ENCODE assay signal across 8 cellular contexts in the genomic region with DNA sequence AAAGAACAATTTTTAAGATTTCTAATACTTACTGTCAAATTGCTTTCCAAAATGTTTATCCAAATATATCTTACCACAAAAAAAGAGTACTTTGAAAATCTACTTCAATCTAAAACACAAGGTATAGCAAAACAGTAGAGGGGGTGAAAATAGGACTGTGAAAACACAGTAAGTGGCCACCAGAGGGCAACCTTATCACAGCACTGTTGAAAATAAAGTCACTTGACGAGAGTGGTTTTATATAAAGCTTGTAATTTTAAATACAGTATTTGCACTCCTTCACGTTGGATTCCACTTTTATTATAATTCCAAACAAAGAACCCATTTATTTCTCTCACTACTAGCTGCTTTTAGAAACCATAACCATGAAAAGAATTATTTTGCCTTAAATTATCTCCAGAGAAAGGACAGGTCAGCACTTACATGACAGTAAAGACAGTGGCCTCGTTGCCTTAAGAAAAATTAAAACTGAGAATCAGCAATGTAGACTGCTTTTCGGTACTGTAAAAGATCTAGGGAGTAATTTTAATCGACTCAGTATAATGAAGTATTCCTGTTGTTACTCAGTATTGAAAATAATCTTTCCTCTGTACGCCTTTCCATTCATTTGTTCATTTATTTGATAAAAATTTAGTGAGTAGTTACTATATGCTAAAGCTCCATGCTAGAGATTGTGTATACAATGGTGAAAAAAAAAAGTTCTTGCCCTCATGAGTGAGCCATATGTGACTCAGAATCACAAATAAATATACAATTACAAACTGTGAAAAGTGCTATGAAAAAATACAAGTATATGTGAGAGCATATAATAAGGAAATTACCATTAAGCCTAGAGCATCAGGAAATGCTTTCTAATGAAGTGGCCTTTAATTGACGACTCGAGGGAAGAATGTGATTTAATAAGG. TPM values are rescaled to one million over a fixed set of nuclear protein-coding genes. Genes with fewer than 3 reads are reported as not detected.
DNase-seq lines count a peak whose midpoint lies in the region; ATAC-seq and TF ChIP-seq lines count a peak whose summit lies in the region.

No MANE protein-coding gene starts in this region.

- peaks cover under 1% of the 10 kb centered on the region for H3K4me1 Mint-ChIP-seq in activated T-helper 1 cell treated with anti-CD3 and anti-CD28 coated beads, Interleukin-12 subunit alpha, Interleukin-12 subunit beta, Interleukin-2, Interleukin-4 antibody, amounts not matched to agents 30 ng/mL and 10 ng/mL and 1 ng/mL, durations not matched to agents 14 hours and 24 hours and 36 hours (ENCODE audit: low read depth)

- H3K4me3 Mint-ChIP-seq in activated T-helper 1 cell treated with anti-CD3 and anti-CD28 coated beads, Interleukin-12 subunit alpha, Interleukin-12 subunit beta, Interleukin-2, Interleukin-4 antibody, amounts not matched to agents 30 ng/mL and 10 ng/mL and 1 ng/mL, durations not matched to agents 14 hours and 24 hours and 36 hours: no peak overlapping the region

- peak overlapping the region; percentile 12; the same call in 1 of the 2 replicates for H2AFZ ChIP-seq in KMS-11 (ENCODE audit: low read depth)

- DNase-seq in Right ventricle myocardium inferior (ENCODE audit: missing footprints): no peak
- no peak for DNase-seq in cardiac septum (ENCODE audit: low spot score)
- peak; percentile 82 for DNase-seq in RKO (ENCODE audit: low spot score)
- DNase-seq in activated T-helper 1 cell treated with anti-CD3 and anti-CD28 coated beads, Interleukin-12 subunit alpha, Interleukin-12 subunit beta, Interleukin-2, Interleukin-4 antibody, amounts not matched to agents 30 ng/mL and 10 ng/mL and 1 ng/mL, durations not matched to agents 14 hours and 24 hours and 36 hours (ENCODE audit: low spot score): peak; percentile 29
- DNase-seq in fibroblast of pulmonary artery (ENCODE audit: low read depth): peak; percentile 85
- DNase-seq in suprapubic skin (ENCODE audit: low spot score in 2 of 2): no peak

- WGBS in suprapubic skin: 45% methylated on average over 8 of the region's 8 CpGs

- H3K27ac Mint-ChIP-seq in activated T-helper 1 cell treated with anti-CD3 and anti-CD28 coated beads, Interleukin-12 subunit alpha, Interleukin-12 subunit beta, Interleukin-2, Interleukin-4 antibody, amounts not matched to agents 30 ng/mL and 10 ng/mL and 1 ng/mL, durations not matched to agents 14 hours and 24 hours and 36 hours: no peak overlapping the region

- H3K9me3 Mint-ChIP-seq in activated T-helper 1 cell treated with anti-CD3 and anti-CD28 coated beads, Interleukin-12 subunit alpha, Interleukin-12 subunit beta, Interleukin-2, Interleukin-4 antibody, amounts not matched to agents 30 ng/mL and 10 ng/mL and 1 ng/mL, durations not matched to agents 14 hours and 24 hours and 36 hours: no peaks in the 10 kb centered on the region

- H3K4me3 ChIP-seq in KMS-11 (IDR thresholded peaks at IDR 0.05; ENCODE audit: insufficient read depth, low read depth, low read length) (no peak overlapping the region), fibroblast of pulmonary artery (replicated peaks; ENCODE audit: low read depth, low read length) (no peak overlapping the region), neutrophil (ENCODE audit: low read depth in 1 of 2, low read length in 1 of 2) (no peak overlapping the region), suprapubic skin (no peak overlapping the region)

- ATAC-seq in Right ventricle myocardium inferior: peak; percentile 84

- H3K36me3 ChIP-seq in KMS-11 (ENCODE audit: insufficient read depth) (no peaks in the 10 kb centered on the region), neutrophil (peaks cover 87% of the 10 kb centered on the region), suprapubic skin (peaks cover 9% of the 10 kb centered on the region)

- no peak overlapping the region for H3K9ac ChIP-seq in KMS-11

- H3K79me2 ChIP-seq in KMS-11 (ENCODE audit: insufficient read depth, low read depth): no peaks in the 10 kb centered on the region

- H3K36me3 Mint-ChIP-seq in activated T-helper 1 cell treated with anti-CD3 and anti-CD28 coated beads, Interleukin-12 subunit alpha, Interleukin-12 subunit beta, Interleukin-2, Interleukin-4 antibody, amounts not matched to agents 30 ng/mL and 10 ng/mL and 1 ng/mL, durations not matched to agents 14 hours and 24 hours and 36 hours (ENCODE audit: low read depth): peaks cover 4% of the 10 kb centered on the region

- H3K27ac ChIP-seq in KMS-11: no peak overlapping the region
- peak overlapping the region; percentile 30 for H3K27ac ChIP-seq in neutrophil
- H3K27ac ChIP-seq in suprapubic skin: no peak overlapping the region

- TF ChIP-seq CTCF in KMS-11 (conservative IDR thresholded peaks at IDR 0.05; ENCODE audit: low read depth, low read length) (peak; percentile 91), fibroblast of pulmonary artery (IDR thresholded peaks at IDR 0.05; ENCODE audit: low read length, missing control alignments) (peak; percentile 85), neutrophil (IDR thresholded peaks at IDR 0.05) (peak; percentile 51), suprapubic skin (IDR thresholded peaks at IDR 0.05) (peak; percentile 69 to 82)

- intact Hi-C loops in Right ventricle myocardium inferior (cut with DNase I) (loop anchor here (5.0 to 10.0 kb wide), 3 partner anchors 92 to 317 kb away; partner anchors contain the start of gene MEGF9), cardiac septum (cut with DNase I) (no loop called here)
- intact Hi-C loops in activated T-helper 1 cell treated with anti-CD3 and anti-CD28 coated beads, Interleukin-12 subunit alpha, Interleukin-12 subunit beta, Interleukin-2, Interleukin-4 antibody, amounts not matched to agents 30 ng/mL and 10 ng/mL and 1 ng/mL, durations not matched to agents 14 hours and 24 hours and 36 hours (cut with micrococcal nuclease): loop anchor here (1.0 to 5.0 kb wide), 3 partner anchors 77 to 441 kb away; partner anchors contain the start of gene MEGF9

- no peaks in the 10 kb centered on the region for H3K9me3 ChIP-seq in neutrophil
- no peaks in the 10 kb centered on the region for H3K9me3 ChIP-seq in suprapubic skin

- no peak for TF ChIP-seq POLR2A in suprapubic skin (IDR thresholded peaks at IDR 0.05)

- no peaks in the 10 kb centered on the region for H3K27me3 Mint-ChIP-seq in activated T-helper 1 cell treated with anti-CD3 and anti-CD28 coated beads, Interleukin-12 subunit alpha, Interleukin-12 subunit beta, Interleukin-2, Interleukin-4 antibody, amounts not matched to agents 30 ng/mL and 10 ng/mL and 1 ng/mL, durations not matched to agents 14 hours and 24 hours and 36 hours (ENCODE audit: insufficient read depth)

- H3K4me2 ChIP-seq in KMS-11: peak overlapping the region; percentile 35

- TF ChIP-seq EP300 in suprapubic skin (IDR thresholded peaks at IDR 0.05): no peak

- H3K27me3 ChIP-seq in KMS-11 (ENCODE audit: insufficient read depth, low read depth): no peaks in the 10 kb centered on the region
- no peaks in the 10 kb centered on the region for H3K27me3 ChIP-seq in neutrophil
- H3K27me3 ChIP-seq in suprapubic skin: no peaks in the 10 kb centered on the region

- H3K4me1 ChIP-seq in KMS-11 (ENCODE audit: low read depth, poor library complexity, severe bottlenecking) (peaks cover 37% of the 10 kb centered on the region), neutrophil (ENCODE audit: control insufficient read depth in 1 of 2, insufficient read depth in 1 of 2, low read depth in 1 of 2, low read length in 1 of 2) (peaks cover 2 to 9% of the 10 kb centered on the region in 2 experiments), suprapubic skin (peaks cover 23% of the 10 kb centered on the region)

- no peaks in the 10 kb centered on the region for H4K20me1 ChIP-seq in KMS-11 (ENCODE audit: insufficient read depth)

RNA-seq across cellular contexts. Expression of gene CDK5RAP2, which starts 40.0 kb away (rescaled TPM):
- total RNA-seq in Right ventricle myocardium inferior: 75.4 TPM
- 48.2 TPM for total RNA-seq in cardiac septum
- total RNA-seq in activated T-helper 1 cell treated with anti-CD3 and anti-CD28 coated beads, Interleukin-12 subunit alpha, Interleukin-12 subunit beta, Interleukin-2, Interleukin-4 antibody, amounts not matched to agents 30 ng/mL and 10 ng/mL and 1 ng/mL, durations not matched to agents 14 hours and 24 hours and 36 hours: 60.3 and 66.7 TPM in 2 replicates
- total RNA-seq in suprapubic skin: 100 to 1,000 TPM in 1 of 4 donors, 10 to 100 TPM in 3; 60.1 to 105 (median 64.3) TPM

Comparison
In these comparisons a context has a peak if more than half of its experiments do, and no peak if none do; other contexts are left out.
1. DNase-seq: peak in RKO (single experiment), activated T-helper 1 cell treated with anti-CD3 and anti-CD28 coated beads, Interleukin-12 subunit alpha, Interleukin-12 subunit beta, Interleukin-2, Interleukin-4 antibody, amounts not matched to agents 30 ng/mL and 10 ng/mL and 1 ng/mL, durations not matched to agents 14 hours and 24 hours and 36 hours (single experiment) and fibroblast of pulmonary artery (single experiment); none in Right ventricle myocardium inferior (single experiment), cardiac septum (single experiment) and suprapubic skin (0 of 2).
2. Peak in every context shown above with its lines, with median percentiles within 50 percentile points of each other: CTCF ChIP-seq.